ENCODE assay signal across 8 cellular contexts in genomic region chr19:41595258-41595889, GRCh38. TPM values are rescaled to one million over a fixed set of nuclear protein-coding genes. Genes with fewer than 3 reads are reported as not detected.
A peak's percentile ranks its signal among the peaks of the same experiment; 100 is the strongest.
DNase-seq lines count a peak whose midpoint lies in the region; ATAC-seq, FAIRE-seq and TF ChIP-seq lines count a peak whose summit lies in the region.

No MANE protein-coding gene starts in this region.

- no peak for TF ChIP-seq POLR2A in NB4 (IDR thresholded peaks at IDR 0.05; ENCODE audit: extremely low read depth, insufficient read length)

- peak; percentile 40 for TF ChIP-seq CTCF in NB4 (IDR thresholded peaks at IDR 0.05; ENCODE audit: low read depth, low read length)

- FAIRE-seq in GM18507 (lab: Jason Lieb, UNC) = peak; percentile 94

- H3K9me3 ChIP-seq in adipocyte (ENCODE audit: control insufficient read depth, low read length) = no peaks in the 10 kb centered on the region

- DNase-seq in ACHN (peak; percentile 63), GM18507 (ENCODE audit: extremely low spot score, insufficient read length, low read depth) (peak; percentile 35), NB4 (ENCODE audit: low read depth) (peak; percentile 64), T follicular helper cell (ENCODE audit: low read depth) (peak; percentile 45), adipocyte (ENCODE audit: low read depth) (peak; percentile 71), left ventricle myocardium superior (no peak)
- DNase-seq in stimulated activated CD4-positive, alpha-beta T cell treated with anti-CD3 and anti-CD28 coated beads, Interleukin-12 subunit alpha, Interleukin-12 subunit beta, amount 100 ng/mL, for 48 hours (ENCODE audit: low read depth in 2 of 3, low spot score in 1 of 3) = peak; percentile 50 to 68 (median 50)

- peaks cover 2% of the 10 kb centered on the region for H3K4me1 ChIP-seq in adipocyte (ENCODE audit: control insufficient read depth, insufficient read depth, low read length)

- no peak overlapping the region for H3K4me3 ChIP-seq in NB4 (ENCODE audit: low read depth, low read length)
- no peak overlapping the region for H3K4me3 ChIP-seq in adipocyte (ENCODE audit: low read length)

- in situ Hi-C loops in ACHN (cut with HindIII; ENCODE audit: low pct_ligation_motif_present, low pct_unique_long_range_greater_than_20kb, low sequenced_read_pairs) = no loop called here

- ATAC-seq in left ventricle myocardium superior = peak; percentile 56
- ATAC-seq in HG03135 (IDR thresholded peaks at IDR 0.05; ENCODE audit: unreplicated experiment) = no peak

- intact Hi-C loops in left ventricle myocardium superior (cut with micrococcal nuclease) = no loop called here

- peaks cover 26% of the 10 kb centered on the region for H3K27me3 ChIP-seq in adipocyte (replicated peaks; ENCODE audit: control insufficient read depth, insufficient read depth, low read length)

- H3K36me3 ChIP-seq in adipocyte (ENCODE audit: control insufficient read depth, insufficient read depth, low read length, severe bottlenecking) = no peaks in the 10 kb centered on the region

- H3K9ac ChIP-seq in adipocyte (ENCODE audit: low read length) = no peak overlapping the region

RNA-seq across cellular contexts. Expression of gene CEACAM21, which starts 19.4 kb away (rescaled TPM):
- total RNA-seq in left ventricle myocardium superior = 0.99 TPM

RNA-seq across cellular contexts. Expression of gene CEACAM4, which starts 31.5 kb away (rescaled TPM):
- 0.52 TPM for total RNA-seq in left ventricle myocardium superior
